27 cellular contexts compared by ENCODE assay signal in genomic region chr9:113546566-113546965, GRCh38.
A peak's percentile ranks its signal among the peaks of the same experiment; 100 is the strongest.
DNase-seq lines count a peak whose midpoint lies in the region; ATAC-seq and TF ChIP-seq lines count a peak whose summit lies in the region.
"Had no signal": no experiment of that assay in that cellular context is flagged by ENCODE, and none has a peak within 500 bp of the region (broad histone marks: within the 10 kb centered on the region; RNA-seq: fewer than 3 reads in every experiment).

No MANE protein-coding gene starts in this region.

- no peak for TF ChIP-seq POLR2A in suprapubic skin (IDR thresholded peaks at IDR 0.05)

- H3K9me3 ChIP-seq in cardiac muscle cell (ENCODE audit: low read depth): no peaks in the 10 kb centered on the region
- no peaks in the 10 kb centered on the region for H3K9me3 ChIP-seq in suprapubic skin
- H3K9me3 ChIP-seq: colonic mucosa, SJSA1, tibial artery had no signal

- H3K4me3 ChIP-seq in cardiac muscle cell (no peak overlapping the region), suprapubic skin (no peak overlapping the region)
- H3K4me3 ChIP-seq: colonic mucosa, K562, SJSA1, tibial artery had no signal

- H3K9me3 Mint-ChIP-seq in central memory CD8-positive, alpha-beta T cell: no peaks in the 10 kb centered on the region
- H3K9me3 Mint-ChIP-seq in immature natural killer cell: no peaks in the 10 kb centered on the region
- H3K9me3 Mint-ChIP-seq: activated CD4-positive, alpha-beta T cell treated with anti-CD3 and anti-CD28 coated beads, Interleukin-2, amount 10 ng/mL, durations not matched to agents 7 days and 5 days; activated naive CD4-positive, alpha-beta T cell treated with anti-CD3 and anti-CD28 coated beads, Interleukin-2, amount 50 U/mL, for 72 hours; T-helper 1 cell treated with Interleukin-12 subunit alpha and Interleukin-12 subunit beta and Interleukin-4 antibody, amounts not matched to agents 30 μg/mL and 1 μg/mL, for 36 hours had no signal

- H3K4me1 Mint-ChIP-seq in central memory CD8-positive, alpha-beta T cell: peaks cover 79% of the 10 kb centered on the region
- H3K4me1 Mint-ChIP-seq in immature natural killer cell: peaks cover 92 to 99% of the 10 kb centered on the region in 2 donors

- no peak overlapping the region for H3K4me3 Mint-ChIP-seq in central memory CD8-positive, alpha-beta T cell
- peak overlapping the region in 3 of 5 donors; percentile 17 to 80 (median 74) for H3K4me3 Mint-ChIP-seq in immature natural killer cell
- H3K4me3 Mint-ChIP-seq: activated CD4-positive, alpha-beta T cell treated with anti-CD3 and anti-CD28 coated beads, Interleukin-2, amount 10 ng/mL, durations not matched to agents 7 days and 5 days; T-helper 1 cell treated with Interleukin-12 subunit alpha and Interleukin-12 subunit beta and Interleukin-4 antibody, amounts not matched to agents 30 μg/mL and 1 μg/mL, for 36 hours had no signal

- no peaks in the 10 kb centered on the region for H3K27me3 Mint-ChIP-seq in central memory CD8-positive, alpha-beta T cell
- H3K27me3 Mint-ChIP-seq in immature natural killer cell (ENCODE audit: low read depth in 3 of 3): no peaks in the 10 kb centered on the region
- H3K27me3 Mint-ChIP-seq: activated CD4-positive, alpha-beta T cell treated with anti-CD3 and anti-CD28 coated beads, Interleukin-2, amount 10 ng/mL, durations not matched to agents 7 days and 5 days had no signal

- ATAC-seq in Right ventricle myocardium superior (ENCODE audit: poor library complexity) (no peak), HG03097 (IDR thresholded peaks at IDR 0.05; ENCODE audit: low FRiP score, unreplicated experiment) (no peak)
- no peak for ATAC-seq in central memory CD8-positive, alpha-beta T cell (replicated peaks; ENCODE audit: extremely low read depth, poor library complexity, severe bottlenecking)
- ATAC-seq: activated naive CD4-positive, alpha-beta T cell treated with anti-CD3 and anti-CD28 coated beads, Interleukin-2, amount 50 U/mL, for 72 hours; K562 had no signal

- no peak for TF ChIP-seq EP300 in suprapubic skin (IDR thresholded peaks at IDR 0.05)

- DNase-seq in cardiac muscle cell (ENCODE audit: low read depth in 1 of 2, low spot score in 1 of 2): no peak
- no peak for DNase-seq in Right ventricle myocardium superior
- DNase-seq in central memory CD8-positive, alpha-beta T cell (ENCODE audit: low spot score in 2 of 2): no peak
- no peak for DNase-seq in immature natural killer cell
- peak; percentile 5 to 6 for DNase-seq in suprapubic skin (ENCODE audit: low spot score in 2 of 2)
- DNase-seq in MV-4-11 (lab: John Stamatoyannopoulos, UW): no peak
- no peak for DNase-seq in SIG-M5 treated with dmso at 0.1 percent for 504 hours (lab: John Stamatoyannopoulos, UW; ENCODE audit: unreplicated experiment)
- DNase-seq: ACHN; activated CD4-positive, alpha-beta T cell treated with anti-CD3 and anti-CD28 coated beads, Interleukin-2, amount 10 ng/mL, durations not matched to agents 7 days and 5 days; colonic mucosa; DMS153; GF-D8; hypothalamus; mammary epithelial cell; MM.1S; NCI-H1694 treated with DMSO at 0.1 percent for 48 hours; NCI-H2227 treated with DMSO at 0.1 percent for 48 hours; NCI-H82; occipital lobe; stimulated activated CD4-positive, alpha-beta T cell treated with anti-CD3 and anti-CD28 coated beads, Interleukin-15, amount 100 ng/mL, for 24 hours had no signal

- TF ChIP-seq CTCF in cardiac muscle cell (IDR thresholded peaks at IDR 0.05; ENCODE audit: low read depth, low read length): no peak
- TF ChIP-seq CTCF in suprapubic skin (IDR thresholded peaks at IDR 0.05): no peak

- H3K36me3 ChIP-seq in cardiac muscle cell (no peaks in the 10 kb centered on the region), suprapubic skin (no peaks in the 10 kb centered on the region)
- H3K36me3 ChIP-seq: colonic mucosa, SJSA1 had no signal

- peak overlapping the region; percentile 78 for H3K27ac Mint-ChIP-seq in central memory CD8-positive, alpha-beta T cell (ENCODE audit: low read depth)
- H3K27ac Mint-ChIP-seq in immature natural killer cell: peak overlapping the region; percentile 83 to 94 (median 89)
- H3K27ac Mint-ChIP-seq: activated CD4-positive, alpha-beta T cell treated with anti-CD3 and anti-CD28 coated beads, Interleukin-2, amount 10 ng/mL, durations not matched to agents 7 days and 5 days; activated naive CD4-positive, alpha-beta T cell treated with anti-CD3 and anti-CD28 coated beads, Interleukin-2, amount 50 U/mL, for 72 hours; T-helper 1 cell treated with Interleukin-12 subunit alpha and Interleukin-12 subunit beta and Interleukin-4 antibody, amounts not matched to agents 30 μg/mL and 1 μg/mL, for 36 hours had no signal

- H3K36me3 Mint-ChIP-seq in central memory CD8-positive, alpha-beta T cell (ENCODE audit: insufficient read depth): peaks cover 26% of the 10 kb centered on the region
- H3K36me3 Mint-ChIP-seq in immature natural killer cell: peaks cover 0 to 24% (median 12%) of the 10 kb centered on the region in 3 donors

- WGBS in suprapubic skin: 96% methylated on average over 5 of the region's 5 CpGs

- no peaks in the 10 kb centered on the region for H3K27me3 ChIP-seq in cardiac muscle cell
- no peaks in the 10 kb centered on the region for H3K27me3 ChIP-seq in suprapubic skin
- H3K27me3 ChIP-seq: colonic mucosa, SJSA1, tibial artery had no signal

- intact Hi-C loops in Right ventricle myocardium superior (cut with DNase I): no loop called here

- H3K4me1 ChIP-seq in cardiac muscle cell (ENCODE audit: low read depth) (peaks cover 48% of the 10 kb centered on the region), suprapubic skin (peaks cover 19% of the 10 kb centered on the region)

- H3K27ac ChIP-seq in cardiac muscle cell (peak overlapping the region; percentile 97), suprapubic skin (no peak overlapping the region)
- H3K27ac ChIP-seq: C4-2B, colonic mucosa, SJSA1 had no signal

Comparison
In these comparisons a context has a peak if more than half of its experiments do, and no peak if none do; other contexts are left out.
1. DNase-seq: peak in suprapubic skin (2 of 2); none in cardiac muscle cell (0 of 2), Right ventricle myocardium superior (single experiment), central memory CD8-positive, alpha-beta T cell (0 of 2), immature natural killer cell (0 of 3), MV-4-11 (single experiment) and SIG-M5 treated with dmso at 0.1 percent for 504 hours (single experiment).